17 cellular contexts compared by ENCODE assay signal in the genomic region with DNA sequence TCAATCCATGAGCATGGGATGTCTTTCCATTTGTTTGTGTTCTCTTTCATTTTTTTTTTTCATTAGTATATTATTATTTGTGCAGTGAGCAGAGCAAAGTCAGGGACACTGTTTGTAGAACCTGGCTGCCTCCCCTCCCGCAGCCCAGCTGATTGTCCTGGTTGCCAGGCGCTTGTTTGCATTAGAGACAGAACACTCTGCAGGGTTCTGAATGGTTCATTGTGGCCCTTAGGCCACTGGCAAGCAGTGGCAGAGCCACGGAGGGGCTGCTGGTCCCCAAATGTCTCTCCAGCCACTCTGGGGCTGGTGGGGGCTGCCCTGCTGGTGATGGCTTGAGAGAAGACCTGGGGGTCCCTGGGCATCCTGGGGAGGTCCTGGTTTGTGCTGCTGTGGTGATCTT. TPM values are rescaled to one million over a fixed set of nuclear protein-coding genes. Genes with fewer than 3 reads are reported as not detected.
DNase-seq lines count a peak whose midpoint lies in the region; ATAC-seq, FAIRE-seq and TF ChIP-seq lines count a peak whose summit lies in the region.
"Had no signal": no experiment of that assay in that cellular context is flagged by ENCODE, and none has a peak within 500 bp of the region (broad histone marks: within the 10 kb centered on the region; RNA-seq: fewer than 3 reads in every experiment).

No MANE protein-coding gene starts in this region.

- H2BK12ac ChIP-seq in H9 (ENCODE audit: insufficient read length, low read depth, low read length) = no peak overlapping the region

- H3K27me3 ChIP-seq in HepG2 (ENCODE audit: control insufficient read depth in 1 of 2, insufficient read depth in 2 of 2, low read length in 2 of 2) (no peaks in the 10 kb centered on the region), H9 (ENCODE audit: insufficient read depth, low read length) (no peaks in the 10 kb centered on the region)
- H3K27me3 ChIP-seq: SJSA1 had no signal

- no peaks in the 10 kb centered on the region; a peak in 1 of 7 replicates for H3K36me3 Mint-ChIP-seq in H9 (ENCODE audit: insufficient read depth in 1 of 3, low read depth in 3 of 3)
- H3K36me3 Mint-ChIP-seq: CD4-positive, CD25-positive, alpha-beta regulatory T cell had no signal

- no peaks in the 10 kb centered on the region for H3K79me2 ChIP-seq in HepG2 (ENCODE audit: insufficient read depth, low read length)
- no peaks in the 10 kb centered on the region for H3K79me2 ChIP-seq in H9 (ENCODE audit: insufficient read depth, low read length)

- H3K4me1 Mint-ChIP-seq in H9 = peaks cover 7 to 10% of the 10 kb centered on the region in 2 experiments; a peak in 3 of 4 replicates

- in situ Hi-C loops in HepG2 (cut with HindIII; ENCODE audit: extremely low pct_ligation_motif_present, low pct_unique_long_range_greater_than_20kb) = no loop called here

- H2AFZ ChIP-seq in HepG2 (ENCODE audit: low read length) = no peak overlapping the region
- H2AFZ ChIP-seq in H9 (ENCODE audit: low read length) = no peak overlapping the region

- no peak overlapping the region for H3K4me3 ChIP-seq in HepG2 (replicated peaks in 1 of 3; ENCODE audit: insufficient read depth in 1 of 3, low read depth in 2 of 3, low read length in 3 of 3)
- H3K4me3 ChIP-seq: SJSA1 had no signal

- H3K14ac ChIP-seq in H9 (ENCODE audit: insufficient read depth, low read length) = no peak overlapping the region

- WGBS in HepG2 (ENCODE audit: low lambda C conversion rate) = 14% methylated on average over 2 of the region's 3 CpGs
- no CpG with 5 or more reads among the region's 3 CpGs for WGBS in H9 (ENCODE audit: extremely low coverage, insufficient read length, low lambda C conversion rate)

- H3K9me3 ChIP-seq in HepG2 (ENCODE audit: low read length) (no peaks in the 10 kb centered on the region), H9 (ENCODE audit: control insufficient read depth, low read depth, low read length) (no peaks in the 10 kb centered on the region)
- H3K9me3 ChIP-seq: SJSA1 had no signal

- CTCF ChIA-PET in HepG2 (lab: Yijun Ruan, JAX; ENCODE audit: low intra/inter-chr PET ratio, low total read pairs) = interaction anchor here (1.3 kb wide), 1 partner anchor 303 kb away, joined by 3 read pairs; no protein-coding TSS in a partner anchor

- TF ChIP-seq POLR2A in HepG2 (IDR thresholded peaks at IDR 0.05; ENCODE audit: insufficient read depth in 1 of 2, low read depth in 2 of 2, low read length in 2 of 2) = 0 out of 4 replicates have a peak, but pooled peaks of 1 of the 2 experiments have one; percentile 31

- no peak overlapping the region for H3K18ac ChIP-seq in H9 (ENCODE audit: insufficient read length, low read depth, low read length)

- no peak overlapping the region for H2AK5ac ChIP-seq in H9 (ENCODE audit: insufficient read length, low read length)

- no peaks in the 10 kb centered on the region for H3K23me2 ChIP-seq in H9 (ENCODE audit: insufficient read length, low read depth, low read length, poor library complexity, severe bottlenecking)

- H3K4me1 ChIP-seq in HepG2 (ENCODE audit: insufficient read depth, low read length) (peaks cover 70% of the 10 kb centered on the region), H9 (ENCODE audit: insufficient read depth, low read length) (no peaks in the 10 kb centered on the region)

- H4K91ac ChIP-seq in H9 (ENCODE audit: insufficient read length, low read depth, low read length) = no peak overlapping the region

- H4K20me1 ChIP-seq in HepG2 (ENCODE audit: insufficient read depth, low read length) (no peaks in the 10 kb centered on the region), H9 (ENCODE audit: control insufficient read depth, insufficient read depth, insufficient read length) (no peaks in the 10 kb centered on the region)

- peak; percentile 49 for DNase-seq in DMS153 treated with DMSO at 0.1 percent for 48 hours (lab: John Stamatoyannopoulos, UW; ENCODE audit: unreplicated experiment)
- peak; percentile 62 for DNase-seq in NCI-H146 (lab: John Stamatoyannopoulos, UW)
- DNase-seq in NCI-H748 treated with DMSO at 0.1 percent for 48 hours (lab: John Stamatoyannopoulos, UW) = peak; percentile 38
- peak; percentile 77 for DNase-seq in HepG2 (ENCODE audit: low spot score)
- DNase-seq in H9 = no peak
- no peak for DNase-seq in activated CD4-positive, alpha-beta T cell treated with anti-CD3 and anti-CD28 coated beads, Interleukin-2, amount 50 U/mL, for 48 hours
- DNase-seq: CD4-positive, CD25-positive, alpha-beta regulatory T cell; EL; GF-D8; KBM-7; NCI-H1105; NCI-H187 treated with DMSO at 0.1 percent for 48 hours; T-helper 1 cell had no signal

- no peak overlapping the region for H2BK120ac ChIP-seq in H9 (ENCODE audit: low read depth, low read length, poor library complexity, severe bottlenecking)

- POLR2A ChIA-PET in HepG2 (lab: Yijun Ruan, JAX) = interaction anchor here (0.6 kb wide), 1 partner anchor 248 kb away, joined by 4 read pairs; no protein-coding TSS in a partner anchor

- H3K23ac ChIP-seq in H9 (ENCODE audit: insufficient read length, low read depth, low read length) = no peak overlapping the region

- H4K8ac ChIP-seq in H9 (replicated peaks; ENCODE audit: insufficient read length, low read depth, low read length) = no peak overlapping the region

- H3K79me1 ChIP-seq in H9 (ENCODE audit: insufficient read depth, low read depth, low read length, poor library complexity, severe bottlenecking) = no peaks in the 10 kb centered on the region

- no peak overlapping the region for H2BK5ac ChIP-seq in H9 (ENCODE audit: insufficient read length, low read length)

- intact Hi-C loops in HepG2 (cut with micrococcal nuclease; ENCODE audit: unreplicated experiment) = loop anchor here (5.0 kb wide), 3 partner anchors 83 to 198 kb away; no protein-coding TSS in a partner anchor

- H4K5ac ChIP-seq in H9 (ENCODE audit: insufficient read length, low read depth, low read length) = no peak overlapping the region

- no peak overlapping the region for H2BK15ac ChIP-seq in H9 (ENCODE audit: low read depth, low read length)

- H2BK20ac ChIP-seq in H9 (ENCODE audit: low read depth, low read length, poor library complexity, severe bottlenecking) = no peak overlapping the region

- TF ChIP-seq RAD21 in HepG2 (CRISPR knock-in tag; IDR thresholded peaks at IDR 0.05) = no peak

- BruUV-seq in HepG2 (replicated peaks; lab: Mats Ljungman, UMichigan) = no TSS peak

- H3T11ph ChIP-seq in H9 (ENCODE audit: low read length) = no peak overlapping the region

- H3K9me3 Mint-ChIP-seq in H9 = no peaks in the 10 kb centered on the region; a peak in 2 of 5 replicates

- H3K9ac ChIP-seq in HepG2 (ENCODE audit: insufficient read depth, low read depth, low read length) (no peak overlapping the region), H9 (ENCODE audit: extremely low read depth, insufficient read length, low read length) (no peak overlapping the region)

- ATAC-seq in HepG2 (peak; percentile 79), GM18868 (IDR thresholded peaks at IDR 0.05; ENCODE audit: unreplicated experiment) (no peak)
- ATAC-seq: Right ventricle myocardium inferior had no signal

- H3K27ac ChIP-seq in HepG2 (ENCODE audit: extremely low read length, insufficient read depth, low read length) (peak overlapping the region; percentile 48), H9 (ENCODE audit: insufficient read length, low read depth, low read length) (no peak overlapping the region)
- H3K27ac ChIP-seq: SJSA1 had no signal

- H3K27ac Mint-ChIP-seq in H9 = no peak overlapping the region
- H3K27ac Mint-ChIP-seq: CD4-positive, CD25-positive, alpha-beta regulatory T cell had no signal

- no peaks in the 10 kb centered on the region; the same call in 1 of the 2 replicates for H3K27me3 Mint-ChIP-seq in H9 (ENCODE audit: low read depth)

- H3K4ac ChIP-seq in H9 (ENCODE audit: low read depth, low read length) = no peak overlapping the region

- TF ChIP-seq CTCF in HepG2 (CRISPR knock-in tag; IDR thresholded peaks at IDR 0.05) (no peak), H9 (conservative IDR thresholded peaks at IDR 0.05) (no peak)

- no peak overlapping the region for H3K4me3 Mint-ChIP-seq in H9
- H3K4me3 Mint-ChIP-seq: CD4-positive, CD25-positive, alpha-beta regulatory T cell had no signal

- H3K4me2 ChIP-seq in HepG2 (ENCODE audit: low read depth, low read length) (peak overlapping the region; percentile 44), H9 (ENCODE audit: insufficient read depth, insufficient read length, low read length) (no peak overlapping the region)

- H3K36me3 ChIP-seq in HepG2 (replicated peaks in 1 of 2; ENCODE audit: control insufficient read depth in 1 of 2, insufficient read depth in 2 of 2, low read length in 2 of 2) = no peaks in the 10 kb centered on the region
- H3K36me3 ChIP-seq: SJSA1 had no signal

- peak; percentile 60 for FAIRE-seq in HepG2 (lab: Jason Lieb, UNC)
- FAIRE-seq: H54 had no signal

- TF ChIP-seq EP300 in HepG2 (IDR thresholded peaks at IDR 0.05; ENCODE audit: low read depth in 2 of 2, low read length in 2 of 2) = 0 out of 4 replicates have a peak, but pooled peaks of 1 of the 2 experiments have one; percentile 22
- TF ChIP-seq EP300 in HepG2 (CRISPR knock-in tag; IDR thresholded peaks at IDR 0.05; ENCODE audit: borderline replicate concordance) = no peak

- no peak overlapping the region for H3K56ac ChIP-seq in H9 (ENCODE audit: insufficient read length, low read depth, low read length)

RNA-seq across cellular contexts. Expression of a gene that starts 29.0 kb away (rescaled TPM):
- total RNA-seq in HepG2 (2016; rRNA removed; fragmentation: Illumina TruSeq; extraction: Trizol) (24.6 and 28.2 TPM in 2 replicates), H9 (2021) (32.7 and 35.3 TPM in 2 replicates)
- 3.8 and 4.0 TPM in 2 replicates for total RNA-seq in HepG2 (2016; cell fraction: cytosol; rRNA removed; fragmentation: Illumina TruSeq; extraction: Trizol; ENCODE audit: low read depth)
- total RNA-seq in HepG2 (2016; cell fraction: insoluble cytoplasmic fraction; rRNA removed; fragmentation: Illumina TruSeq; extraction: Trizol) = 23.9 and 25.8 TPM in 2 replicates
- total RNA-seq in HepG2 (2016; cell fraction: membrane; rRNA removed; fragmentation: Illumina TruSeq; extraction: Trizol) = 12.7 and 13.7 TPM in 2 replicates
- total RNA-seq in HepG2 (2016; cell fraction: nucleus; rRNA removed; fragmentation: Illumina TruSeq; extraction: Trizol) = 18.7 and 22.0 TPM in 2 replicates
- polyA plus RNA-seq in HepG2 (2011; rRNA removed) = 64.4 and 71.4 TPM in 2 replicates
- polyA plus RNA-seq in HepG2 (2011; cell fraction: cytosol; rRNA removed) = 35.2 and 41.5 TPM in 2 replicates
- 84.4 and 87.5 TPM in 2 replicates for polyA plus RNA-seq in HepG2 (2011; cell fraction: nucleus; rRNA removed)
- 88.7 and 93.9 TPM in 2 replicates for polyA plus RNA-seq in HepG2 (2012)
- 4.9 and 5.3 TPM in 2 replicates for polyA plus RNA-seq in HepG2 (2016; cell fraction: cytosol; fragmentation: Illumina TruSeq; extraction: Trizol; ENCODE audit: low read depth)
- polyA plus RNA-seq in HepG2 (2016; cell fraction: insoluble cytoplasmic fraction; fragmentation: Illumina TruSeq; extraction: Trizol; ENCODE audit: low read depth) = 32.4 and 34.7 TPM in 2 replicates
- 11.1 and 13.2 TPM in 2 replicates for polyA plus RNA-seq in HepG2 (2016; cell fraction: membrane; fragmentation: Illumina TruSeq; extraction: Trizol; ENCODE audit: low read depth)
- polyA plus RNA-seq in HepG2 (2016; cell fraction: nucleus; fragmentation: Illumina TruSeq; extraction: Trizol; ENCODE audit: insufficient read depth, low read depth) = 37.6 and 39.9 TPM in 2 replicates
- polyA minus RNA-seq in HepG2 (2011; rRNA and poly(A)+ RNA removed; ENCODE audit: low replicate concordance) = 29.2 and 54.2 TPM in 2 replicates
- polyA minus RNA-seq in HepG2 (2011; cell fraction: cytosol; rRNA and poly(A)+ RNA removed) = 54.7 and 59.7 TPM in 2 replicates
- polyA minus RNA-seq in HepG2 (2011; cell fraction: nucleus; rRNA and poly(A)+ RNA removed) = 39.1 and 52.8 TPM in 2 replicates

Comparison
In these comparisons a context has a peak if more than half of its experiments do, and no peak if none do; other contexts are left out.
1. DNase-seq: peak in DMS153 treated with DMSO at 0.1 percent for 48 hours (single experiment), NCI-H146 (single experiment), NCI-H748 treated with DMSO at 0.1 percent for 48 hours (single experiment) and HepG2 (single experiment); none in H9 (single experiment) and activated CD4-positive, alpha-beta T cell treated with anti-CD3 and anti-CD28 coated beads, Interleukin-2, amount 50 U/mL, for 48 hours (0 of 2).